Comparison of ENCODE assay signal across 1 cellular context in genomic region chr9:94167055-94167346, GRCh38.
TF ChIP-seq lines count a peak whose summit lies in the region.

No MANE protein-coding gene starts in this region.

TF ChIP-seq in HepG2, 621 proteins besides CTCF, POLR2A, EP300 and RAD21 (continued from another document):
- TF ChIP-seq HNF1A (IDR thresholded peaks at IDR 0.05; ENCODE audit: low read depth) (no peak), HNF1A (CRISPR knock-in tag; IDR thresholded peaks at IDR 0.05; ENCODE audit: borderline replicate concordance) (peak; percentile 20; the same call in 1 of the 2 replicates), ELK4 (CRISPR knock-in tag; IDR thresholded peaks at IDR 0.05; ENCODE audit: borderline replicate concordance) (no peak), PAXIP1 (CRISPR knock-in tag; conservative IDR thresholded peaks at IDR 0.05) (peak; percentile 15; the same call in 1 of the 2 replicates), HNRNPL (IDR thresholded peaks at IDR 0.05; ENCODE audit: low read depth, low read length) (no peak), ZBTB7B (CRISPR knock-in tag; IDR thresholded peaks at IDR 0.05) (0 out of 2 replicates have a peak, but pooled peaks have one; percentile 24), ZNF792 (CRISPR knock-in tag; IDR thresholded peaks at IDR 0.05) (no peak), MTF2 (CRISPR knock-in tag; IDR thresholded peaks at IDR 0.05; ENCODE audit: borderline replicate concordance) (peak; percentile 61; the same call in 1 of the 2 replicates)
